Comparison of ENCODE assay signal across 8 cellular contexts in genomic region chr10:36534471-36535002, GRCh38.
DNase-seq lines count a peak whose midpoint lies in the region; ATAC-seq and TF ChIP-seq lines count a peak whose summit lies in the region.

No MANE protein-coding gene starts in this region.

- ATAC-seq in GM19328 (IDR thresholded peaks at IDR 0.05; ENCODE audit: unreplicated experiment) (peak; percentile 84), HG03108 (IDR thresholded peaks at IDR 0.05; ENCODE audit: unreplicated experiment) (peak; percentile 99), gastrocnemius medialis (no peak)

- H3K27ac ChIP-seq in SK-N-MC (peak overlapping the region; percentile 56), ovary (no peak overlapping the region), gastrocnemius medialis (no peak overlapping the region)

- intact Hi-C loops in ovary (cut with DNase I): no loop called here
- intact Hi-C loops in gastrocnemius medialis (cut with DNase I; ENCODE audit: low total_unique reads): no loop called here

- H3K36me3 ChIP-seq in SK-N-MC (ENCODE audit: insufficient read depth, low read length) (no peaks in the 10 kb centered on the region), ovary (no peaks in the 10 kb centered on the region), gastrocnemius medialis (no peaks in the 10 kb centered on the region)

- 75 to 84% (median 78%) methylated on average over 5 of the region's 5 CpGs for WGBS in ovary, 3 donors

- no peak overlapping the region for H3K9ac ChIP-seq in SK-N-MC (ENCODE audit: insufficient read length)

- no peak for TF ChIP-seq POLR2A in ovary (IDR thresholded peaks at IDR 0.05)
- TF ChIP-seq POLR2A in gastrocnemius medialis (IDR thresholded peaks at IDR 0.05): no peak

- DNase-seq in SK-N-MC (ENCODE audit: low read depth, low spot score): no peak
- DNase-seq in lung microvascular endothelial cell (ENCODE audit: low read depth in 2 of 2): peak; percentile 73 to 96
- DNase-seq in ovary: no peak
- no peak for DNase-seq in gastrocnemius medialis
- DNase-seq in NCI-H1417 treated with DMSO at 0.1 percent for 48 hours (lab: John Stamatoyannopoulos, UW): no peak
- no peak for DNase-seq in HUDEP-2 (lab: John Stamatoyannopoulos, UW; ENCODE audit: unreplicated experiment in 76 of 76)

- in situ Hi-C loops in gastrocnemius medialis (cut with MboI; ENCODE audit: low sequenced_read_pairs in 4 of 4): no loop called here

- H3K9me3 ChIP-seq in SK-N-MC (ENCODE audit: low read depth, low read length): no peaks in the 10 kb centered on the region
- no peaks in the 10 kb centered on the region for H3K9me3 ChIP-seq in ovary
- H3K9me3 ChIP-seq in gastrocnemius medialis: no peaks in the 10 kb centered on the region

- TF ChIP-seq CTCF in ovary (IDR thresholded peaks at IDR 0.05) (no peak), gastrocnemius medialis (IDR thresholded peaks at IDR 0.05 in 4 of 5, conservative IDR thresholded peaks at IDR 0.05 in 1 of 5) (no peak)

- no peaks in the 10 kb centered on the region for H3K4me1 ChIP-seq in ovary (ENCODE audit: insufficient read depth)
- no peaks in the 10 kb centered on the region for H3K4me1 ChIP-seq in gastrocnemius medialis

- H3K4me3 ChIP-seq in SK-N-MC (peak overlapping the region; percentile 55), ovary (no peak overlapping the region), gastrocnemius medialis (no peak overlapping the region)

- H3K27me3 ChIP-seq in ovary (no peaks in the 10 kb centered on the region), gastrocnemius medialis (no peaks in the 10 kb centered on the region)

- TF ChIP-seq EP300 in ovary (IDR thresholded peaks at IDR 0.05): no peak

Comparison
In these comparisons a context has a peak if more than half of its experiments do, and no peak if none do; other contexts are left out.
1. ATAC-seq: peak in GM19328 (single experiment) and HG03108 (single experiment); none in gastrocnemius medialis (0 of 2).
2. DNase-seq: peak in lung microvascular endothelial cell (2 of 2); none in SK-N-MC (single experiment), ovary (0 of 5), gastrocnemius medialis (0 of 2), NCI-H1417 treated with DMSO at 0.1 percent for 48 hours (single experiment) and HUDEP-2 (0 of 76).